ENCODE assay signal across 2 cellular contexts in genomic region chr5:1840741-1841521, GRCh38.
A peak's percentile ranks its signal among the peaks of the same experiment; 100 is the strongest.
TF ChIP-seq lines count a peak whose summit lies in the region.

No MANE protein-coding gene starts in this region.

TF ChIP-seq in Ishikawa, 13 proteins besides CTCF, POLR2A, EP300 and RAD21:
- no peak for TF ChIP-seq YY1 (IDR thresholded peaks at IDR 0.05; ENCODE audit: low read depth)
- TF ChIP-seq USF1 (IDR thresholded peaks at IDR 0.05): 0 out of 2 replicates have a peak, but pooled peaks have one; percentile 37
TF ChIP-seq in Ishikawa: peak in this region for 1.

TF ChIP-seq in H1, 55 proteins besides CTCF, POLR2A, EP300 and RAD21:
- no peak for TF ChIP-seq E2F6 (IDR thresholded peaks at IDR 0.05)
- peak; percentile 23; the same call in 1 of the 2 replicates for TF ChIP-seq USF2 (IDR thresholded peaks at IDR 0.05; ENCODE audit: low read length)
- no peak for TF ChIP-seq KDM1A (IDR thresholded peaks at IDR 0.05; ENCODE audit: borderline replicate concordance, low read length)
- no peak for TF ChIP-seq SP1 (IDR thresholded peaks at IDR 0.05; ENCODE audit: low read depth, low read length)
- TF ChIP-seq CEBPB (IDR thresholded peaks at IDR 0.05; ENCODE audit: low read depth, low read length): no peak
- no peak for TF ChIP-seq EGR1 (IDR thresholded peaks at IDR 0.05; ENCODE audit: borderline replicate concordance, low read depth, low read length)
- peak; percentile 69 for TF ChIP-seq MAX (IDR thresholded peaks at IDR 0.05)
- no peak for TF ChIP-seq SIRT6 (IDR thresholded peaks at IDR 0.05; ENCODE audit: low read length)
